Comparison of ENCODE assay signal across 9 cellular contexts in genomic region chr15:73346735-73347312, GRCh38. TPM values are rescaled to one million over a fixed set of nuclear protein-coding genes. Genes with fewer than 3 reads are reported as not detected.
DNase-seq lines count a peak whose midpoint lies in the region; ATAC-seq and TF ChIP-seq lines count a peak whose summit lies in the region.
"Had no signal": no experiment of that assay in that cellular context is flagged by ENCODE, and none has a peak within 500 bp of the region (broad histone marks: within the 10 kb centered on the region; RNA-seq: fewer than 3 reads in every experiment).

No MANE protein-coding gene starts in this region.

- no peak overlapping the region for H3K4me3 Mint-ChIP-seq in CD4-positive, alpha-beta T cell

- CTCF ChIA-PET in CD4-positive, alpha-beta T cell (lab: Charles Lee), result no interaction called here

- intact Hi-C loops in CD4-positive, alpha-beta T cell (cut with DNase I, micrococcal nuclease), result no loop called here

- ATAC-seq in CD4-positive, alpha-beta T cell (ENCODE audit: poor library complexity), result no peak
- ATAC-seq in foreskin keratinocyte, result peak; percentile 74
- ATAC-seq in GM21447 (IDR thresholded peaks at IDR 0.05; ENCODE audit: unreplicated experiment), result no peak

- H3K27me3 Mint-ChIP-seq in CD4-positive, alpha-beta T cell, result peaks cover 8% of the 10 kb centered on the region

- no peaks in the 10 kb centered on the region for H3K9me3 ChIP-seq in CD4-positive, alpha-beta T cell (ENCODE audit: control insufficient read depth, low read length)
- H3K9me3 ChIP-seq: breast epithelium had no signal

- no peaks in the 10 kb centered on the region for H3K4me1 Mint-ChIP-seq in CD4-positive, alpha-beta T cell (ENCODE audit: low read depth)

- no peak for TF ChIP-seq CTCF in CD4-positive, alpha-beta T cell (IDR thresholded peaks at IDR 0.05)
- no peak for TF ChIP-seq CTCF in foreskin keratinocyte (conservative IDR thresholded peaks at IDR 0.05)

- no peak overlapping the region for H3K27ac ChIP-seq in CD4-positive, alpha-beta T cell (ENCODE audit: low read depth, low read length)
- H3K27ac ChIP-seq in foreskin keratinocyte, result no peak overlapping the region
- H3K27ac ChIP-seq: breast epithelium had no signal

- DNase-seq in CD4-positive, alpha-beta T cell, result peak; percentile 42 to 66 (median 46)
- DNase-seq in NAMALWA (ENCODE audit: low spot score), result peak; percentile 58
- peak; percentile 10 for DNase-seq in activated CD8-positive, alpha-beta memory T cell treated with anti-CD3 and anti-CD28 coated beads, Interleukin-2, amount 50 U/mL, for 1 hour (ENCODE audit: extremely low read depth)
- peak; percentile 5 to 20 for DNase-seq in foreskin keratinocyte
- DNase-seq in stimulated activated CD4-positive, alpha-beta T cell treated with anti-CD3 and anti-CD28 coated beads, Interleukin-1b, Interleukin-23, amount 100 ng/mL, for 1 hour (ENCODE audit: low read depth in 2 of 2), result peak; percentile 10 to 14
- DNase-seq in NCI-H2227 treated with DMSO at 0.1 percent for 48 hours (lab: John Stamatoyannopoulos, UW), result no peak
- no peak for DNase-seq in NCI-H748 (lab: John Stamatoyannopoulos, UW; ENCODE audit: unreplicated experiment)

- POLR2A ChIA-PET in CD4-positive, alpha-beta T cell (lab: Charles Lee), result no interaction called here

- no peaks in the 10 kb centered on the region for H3K4me1 ChIP-seq in foreskin keratinocyte
- H3K4me1 ChIP-seq: breast epithelium had no signal

- H3K9me3 Mint-ChIP-seq in CD4-positive, alpha-beta T cell, result peaks cover 2% of the 10 kb centered on the region

- no peaks in the 10 kb centered on the region for H3K36me3 Mint-ChIP-seq in CD4-positive, alpha-beta T cell (ENCODE audit: low read depth)

- no peaks in the 10 kb centered on the region for H3K27me3 ChIP-seq in CD4-positive, alpha-beta T cell (ENCODE audit: control insufficient read depth, insufficient read depth, low read length)
- no peaks in the 10 kb centered on the region for H3K27me3 ChIP-seq in foreskin keratinocyte

- no peak overlapping the region for H3K27ac Mint-ChIP-seq in CD4-positive, alpha-beta T cell

RNA-seq across cellular contexts. Expression of gene HCN4, which starts 21.9 kb away (rescaled TPM):
- total RNA-seq in CD4-positive, alpha-beta T cell, result not detected
- total RNA-seq in foreskin keratinocyte, result under 0.01 TPM in 1 of 2 replicates, not detected in the other
- polyA plus RNA-seq in foreskin keratinocyte, result not detected in 2 replicates
- total RNA-seq: breast epithelium had no signal

Comparison
In these comparisons a context has a peak if more than half of its experiments do, and no peak if none do; other contexts are left out.
1. DNase-seq: peak in CD4-positive, alpha-beta T cell (10 of 10), NAMALWA (single experiment), activated CD8-positive, alpha-beta memory T cell treated with anti-CD3 and anti-CD28 coated beads, Interleukin-2, amount 50 U/mL, for 1 hour (single experiment), foreskin keratinocyte (2 of 2) and stimulated activated CD4-positive, alpha-beta T cell treated with anti-CD3 and anti-CD28 coated beads, Interleukin-1b, Interleukin-23, amount 100 ng/mL, for 1 hour (2 of 2); none in NCI-H2227 treated with DMSO at 0.1 percent for 48 hours (single experiment) and NCI-H748 (single experiment).